ENCODE assay signal across 9 cellular contexts in genomic region chr1:101388904-101389546, GRCh38.
DNase-seq lines count a peak whose midpoint lies in the region; ATAC-seq, FAIRE-seq and TF ChIP-seq lines count a peak whose summit lies in the region.
"Had no signal": no experiment of that assay in that cellular context is flagged by ENCODE, and none has a peak within 500 bp of the region (broad histone marks: within the 10 kb centered on the region; RNA-seq: fewer than 3 reads in every experiment).

No MANE protein-coding gene starts in this region.

- H3K27me3 Mint-ChIP-seq in astrocyte (ENCODE audit: low read depth, unreplicated experiment): no peaks in the 10 kb centered on the region

- no peaks in the 10 kb centered on the region for H3K36me3 Mint-ChIP-seq in astrocyte (ENCODE audit: low read depth, unreplicated experiment)

- peak overlapping the region in 1 of 2 experiments; percentile 9; a peak in 1 of 4 replicates for H3K4me3 ChIP-seq in DND-41 (ENCODE audit: low read depth in 1 of 2, low read length in 2 of 2)
- no peak overlapping the region for H3K4me3 ChIP-seq in astrocyte (ENCODE audit: insufficient read depth, low read depth, low read length)
- H3K4me3 ChIP-seq: heart right ventricle had no signal

- H2AFZ ChIP-seq in DND-41 (ENCODE audit: low read depth, low read length): no peak overlapping the region
- no peak overlapping the region for H2AFZ ChIP-seq in astrocyte (ENCODE audit: low read depth, low read length)

- TF ChIP-seq CTCF in DND-41 (IDR thresholded peaks at IDR 0.05; ENCODE audit: borderline replicate concordance, extremely low read depth, low read length, poor library complexity, severe bottlenecking) (no peak), astrocyte (IDR thresholded peaks at IDR 0.05; ENCODE audit: insufficient read depth, low read depth, low read length) (no peak)

- ATAC-seq in DND-41 (ENCODE audit: insufficient read depth, low read depth): peak; percentile 92
- ATAC-seq in GM19455 (IDR thresholded peaks at IDR 0.05; ENCODE audit: unreplicated experiment): peak; percentile 85
- ATAC-seq in HG03342 (IDR thresholded peaks at IDR 0.05; ENCODE audit: unreplicated experiment): peak; percentile 90
- ATAC-seq: heart right ventricle had no signal

- peaks cover 63% of the 10 kb centered on the region for H3K4me1 ChIP-seq in DND-41 (ENCODE audit: insufficient read depth, low read length)
- H3K4me1 ChIP-seq in astrocyte (ENCODE audit: insufficient read depth, low read length): no peaks in the 10 kb centered on the region
- H3K4me1 ChIP-seq: heart right ventricle had no signal

- peaks cover 17% of the 10 kb centered on the region for H3K9me3 ChIP-seq in DND-41 (ENCODE audit: insufficient read depth, low read length, severe bottlenecking)
- H3K9me3 ChIP-seq in astrocyte (ENCODE audit: insufficient read depth, low read depth, low read length): no peaks in the 10 kb centered on the region
- H3K9me3 ChIP-seq: heart right ventricle had no signal

- H3K4me2 ChIP-seq in DND-41 (ENCODE audit: insufficient read depth, low read length) (peak overlapping the region; percentile 11; the same call in 1 of the 2 replicates), astrocyte (ENCODE audit: low read length) (no peak overlapping the region)

- peaks cover 3% of the 10 kb centered on the region for H3K4me1 Mint-ChIP-seq in astrocyte (ENCODE audit: low read depth, unreplicated experiment)

- no peaks in the 10 kb centered on the region for H4K20me1 ChIP-seq in DND-41 (ENCODE audit: insufficient read depth, low read length)
- no peaks in the 10 kb centered on the region for H4K20me1 ChIP-seq in astrocyte (ENCODE audit: insufficient read depth, low read length)

- H3K4me3 Mint-ChIP-seq in astrocyte (ENCODE audit: unreplicated experiment): no peak overlapping the region

- no peaks in the 10 kb centered on the region for H3K27me3 ChIP-seq in DND-41 (ENCODE audit: insufficient read depth, low read length, poor library complexity)
- H3K27me3 ChIP-seq in astrocyte (ENCODE audit: insufficient read depth, low read length): no peaks in the 10 kb centered on the region
- H3K27me3 ChIP-seq: heart right ventricle had no signal

- H3K27ac ChIP-seq in DND-41 (ENCODE audit: low read length) (peak overlapping the region; percentile 99), astrocyte (ENCODE audit: low read depth, low read length) (no peak overlapping the region)
- H3K27ac ChIP-seq: heart right ventricle had no signal

- peaks cover 2% of the 10 kb centered on the region for H3K9me3 Mint-ChIP-seq in astrocyte (ENCODE audit: unreplicated experiment)

- no peak overlapping the region for H3K27ac Mint-ChIP-seq in astrocyte (ENCODE audit: unreplicated experiment)

- no peak for FAIRE-seq in astrocyte (lab: Jason Lieb, UNC)

- H3K79me2 ChIP-seq in DND-41 (ENCODE audit: insufficient read depth, low read length): no peaks in the 10 kb centered on the region
- no peaks in the 10 kb centered on the region for H3K79me2 ChIP-seq in astrocyte (ENCODE audit: insufficient read depth, low read length)

- H3K36me3 ChIP-seq in DND-41 (ENCODE audit: insufficient read depth, low read length): peaks cover 5% of the 10 kb centered on the region; the same call in 1 of the 2 replicates
- no peaks in the 10 kb centered on the region for H3K36me3 ChIP-seq in astrocyte (ENCODE audit: insufficient read depth, low read length)
- H3K36me3 ChIP-seq: heart right ventricle had no signal

- peak overlapping the region; percentile 55 for H3K9ac ChIP-seq in DND-41 (ENCODE audit: low read depth, low read length)
- H3K9ac ChIP-seq in astrocyte (ENCODE audit: low read length): no peak overlapping the region

- DNase-seq in DND-41 (peak; percentile 79), astrocyte (ENCODE audit: low read depth) (peak; percentile 25), putamen (ENCODE audit: low spot score) (no peak), NCI-H2227 (lab: John Stamatoyannopoulos, UW; ENCODE audit: unreplicated experiment) (no peak), DMS79 treated with DMSO at 0.1 percent for 48 hours (lab: John Stamatoyannopoulos, UW) (no peak), SIG-M5 (lab: John Stamatoyannopoulos, UW) (no peak)
- DNase-seq: heart right ventricle had no signal

Comparison
In these comparisons a context has a peak if more than half of its experiments do, and no peak if none do; other contexts are left out.
1. DNase-seq: peak in DND-41 (single experiment) and astrocyte (single experiment); none in putamen (single experiment), NCI-H2227 (single experiment), DMS79 treated with DMSO at 0.1 percent for 48 hours (single experiment) and SIG-M5 (single experiment).
2. Peak in every context shown above with its lines, with median percentiles within 50 percentile points of each other: ATAC-seq.